ENCODE assay signal across 8 cellular contexts in genomic region chr19:47707135-47707925, GRCh38. TPM values are rescaled to one million over a fixed set of nuclear protein-coding genes. Genes with fewer than 3 reads are reported as not detected.
DNase-seq lines count a peak whose midpoint lies in the region; ATAC-seq and TF ChIP-seq lines count a peak whose summit lies in the region.

No MANE protein-coding gene starts in this region.

- BruUV-seq in A673 (replicated peaks; lab: Mats Ljungman, UMichigan), result no TSS peak

- CTCF ChIA-PET in A673 (lab: Charles Lee), result interaction anchor here (0.5 to 2.3 kb wide), 10 partner anchors 9 to 576 kb away, joined by 3 to 42 read pairs (median 4); no protein-coding TSS in a partner anchor

- intact Hi-C loops in A673 (cut with micrococcal nuclease; ENCODE audit: unreplicated experiment), result loop anchor here (1.0 to 5.0 kb wide), 2 partner anchors 271 to 410 kb away; no protein-coding TSS in a partner anchor

- TF ChIP-seq CTCF in A673 (conservative IDR thresholded peaks at IDR 0.05; ENCODE audit: low read depth, low read length), result peak; percentile 81
- peak; percentile 96 for TF ChIP-seq CTCF in cardiac fibroblast (IDR thresholded peaks at IDR 0.05; ENCODE audit: low read depth, low read length)

- no peaks in the 10 kb centered on the region for H3K9me3 ChIP-seq in A673 (ENCODE audit: low read depth, low read length, poor library complexity, severe bottlenecking)

- H3K4me3 ChIP-seq in A673 (ENCODE audit: low read depth, low read length, poor library complexity, severe bottlenecking), result no peak overlapping the region
- no peak overlapping the region for H3K4me3 ChIP-seq in cardiac fibroblast (replicated peaks in 1 of 2; ENCODE audit: low read depth in 2 of 2, low read length in 2 of 2)

- H3K27ac ChIP-seq in A673 (ENCODE audit: low read depth, low read length, poor library complexity, severe bottlenecking), result no peak overlapping the region

- H3K36me3 ChIP-seq in A673 (ENCODE audit: insufficient read depth, low read length, poor library complexity, severe bottlenecking), result no peaks in the 10 kb centered on the region

- POLR2A ChIA-PET in A673 (lab: Charles Lee; ENCODE audit: low non-redundant PET), result interaction anchor here (0.5 kb wide), 1 partner anchor 91 kb away, joined by 6 read pairs; no protein-coding TSS in a partner anchor

- DNase-seq in A673 (ENCODE audit: low spot score), result peak; percentile 86
- peak; percentile 79 for DNase-seq in NCI-H2196 (lab: John Stamatoyannopoulos, UW; ENCODE audit: unreplicated experiment)
- DNase-seq in activated CD4-positive, CD25-positive, alpha-beta regulatory T cell (lab: John Stamatoyannopoulos, UW), result peak; percentile 45 to 57 (median 54)
- peak; percentile 83 to 86 for DNase-seq in cardiac fibroblast (ENCODE audit: low read depth in 2 of 2)
- DNase-seq in left lobe of liver (ENCODE audit: low spot score), result peak; percentile 69
- peak; percentile 72 to 78 for DNase-seq in stimulated activated CD4-positive, alpha-beta T cell treated with anti-CD3 and anti-CD28 coated beads, Interleukin-4, amount 100 ng/mL, for 48 hours (ENCODE audit: low read depth in 2 of 2)

- ATAC-seq in GM18520 (IDR thresholded peaks at IDR 0.05; ENCODE audit: unreplicated experiment) (peak; percentile 41), left lobe of liver (peak; percentile 98), GM19397 (IDR thresholded peaks at IDR 0.05; ENCODE audit: unreplicated experiment) (no peak)

- H3K4me1 ChIP-seq in A673 (ENCODE audit: insufficient read depth, low read length, poor library complexity, severe bottlenecking), result peaks cover 6% of the 10 kb centered on the region

- no peaks in the 10 kb centered on the region for H3K27me3 ChIP-seq in A673 (replicated peaks; ENCODE audit: insufficient read depth, low read depth, low read length, poor library complexity)

RNA-seq across cellular contexts. Expression of gene EHD2, which starts 5.9 kb away (rescaled TPM):
- total RNA-seq in A673 (2021), result 2.9 and 3.0 TPM in 2 replicates
- total RNA-seq in left lobe of liver, result 6.3 TPM

RNA-seq across cellular contexts. Expression of gene NOP53, which starts 38.0 kb away (rescaled TPM):
- total RNA-seq in A673 (2021), result 146 and 172 TPM in 2 replicates
- 80.3 TPM for total RNA-seq in left lobe of liver
